ENCODE assay signal across 9 cellular contexts in the genomic region with DNA sequence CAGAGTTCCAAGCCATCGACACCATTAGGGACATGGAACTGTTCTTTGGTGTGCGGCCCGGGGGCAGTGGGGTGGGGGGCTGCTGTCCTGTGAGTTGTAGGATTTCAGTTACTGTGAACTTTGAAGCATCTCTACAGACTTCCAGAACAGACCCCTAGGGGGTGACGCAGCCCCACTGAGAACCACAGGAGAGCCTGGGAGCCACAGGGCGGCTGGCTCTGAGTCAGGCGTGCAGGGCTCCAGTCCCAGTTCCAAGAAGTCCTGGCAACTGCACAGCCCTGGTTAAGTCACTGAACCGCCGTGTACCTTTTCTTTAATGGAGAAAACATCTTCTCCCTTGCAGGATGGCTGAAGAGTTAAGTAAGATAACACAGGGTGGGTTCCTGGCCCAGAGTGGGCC. TPM values are rescaled to one million over a fixed set of nuclear protein-coding genes. Genes with fewer than 3 reads are reported as not detected.
DNase-seq lines count a peak whose midpoint lies in the region; ATAC-seq and TF ChIP-seq lines count a peak whose summit lies in the region.
"Had no signal": no experiment of that assay in that cellular context is flagged by ENCODE, and none has a peak within 500 bp of the region (broad histone marks: within the 10 kb centered on the region; RNA-seq: fewer than 3 reads in every experiment).

No MANE protein-coding gene starts in this region.

- H2BK5ac ChIP-seq in mesenchymal stem cell (ENCODE audit: low read depth, low read length, poor library complexity, severe bottlenecking): no peak overlapping the region

- H2BK120ac ChIP-seq in mesenchymal stem cell (ENCODE audit: low read depth, low read length): no peak overlapping the region

- H4K8ac ChIP-seq in mesenchymal stem cell (ENCODE audit: low read length): no peak overlapping the region

- peak overlapping the region in 1 of 2 experiments; percentile 58 for H3K18ac ChIP-seq in mesenchymal stem cell (ENCODE audit: low read depth in 1 of 2, low read length in 2 of 2)

- H3K27ac ChIP-seq in dorsolateral prefrontal cortex (no peak overlapping the region), mesenchymal stem cell (ENCODE audit: low read length, poor library complexity, severe bottlenecking) (peak overlapping the region; percentile 24)

- H2AFZ ChIP-seq in mesenchymal stem cell (ENCODE audit: low read depth, low read length): no peak overlapping the region

- H4K91ac ChIP-seq in mesenchymal stem cell (ENCODE audit: low read length): no peak overlapping the region

- no peak overlapping the region for H3K9ac ChIP-seq in mesenchymal stem cell (ENCODE audit: low read length)

- peaks cover 19% of the 10 kb centered on the region for H3K4me1 ChIP-seq in mesenchymal stem cell (ENCODE audit: control insufficient read depth, insufficient read depth, low read depth, low read length)

- peak in 52 of 56 donors; percentile 19 to 64 (median 46) for TF ChIP-seq CTCF in dorsolateral prefrontal cortex (IDR thresholded peaks at IDR 0.05 in 54 of 56, conservative IDR thresholded peaks at IDR 0.05 in 2 of 56; ENCODE audit: low read depth in 1 of 56, partially characterized antibody in 56 of 56)

- no peaks in the 10 kb centered on the region for H3K36me3 ChIP-seq in mesenchymal stem cell (ENCODE audit: control insufficient read depth in 1 of 2, insufficient read depth in 2 of 2, low read depth in 1 of 2, low read length in 2 of 2)

- ATAC-seq in GM18502 (IDR thresholded peaks at IDR 0.05; ENCODE audit: poor library complexity, unreplicated experiment) (no peak), GM21825 (IDR thresholded peaks at IDR 0.05; ENCODE audit: unreplicated experiment) (no peak), GM19023 (IDR thresholded peaks at IDR 0.05; ENCODE audit: unreplicated experiment) (no peak)

- no peak overlapping the region for H3K23ac ChIP-seq in mesenchymal stem cell (ENCODE audit: low read length in 2 of 2)

- 35% methylated on average over 8 of the region's 8 CpGs for whole genome bisulfite sequencing in mesenchymal stem cell

- peaks cover 1% of the 10 kb centered on the region for H3K79me1 ChIP-seq in mesenchymal stem cell (replicated peaks; ENCODE audit: low read length, poor library complexity, severe bottlenecking)

- H2AK5ac ChIP-seq in mesenchymal stem cell (ENCODE audit: low read length, severe bottlenecking): no peak overlapping the region

- H3K4me3 ChIP-seq in dorsolateral prefrontal cortex (no peak overlapping the region), mesenchymal stem cell (ENCODE audit: insufficient read depth in 1 of 2, low read depth in 1 of 2, low read length in 2 of 2) (no peak overlapping the region)

- no peak overlapping the region for H3K4ac ChIP-seq in mesenchymal stem cell (ENCODE audit: low read depth in 1 of 2, low read length in 2 of 2)

- H3K4me2 ChIP-seq in mesenchymal stem cell (ENCODE audit: low read length, poor library complexity, severe bottlenecking): no peak overlapping the region

- H2BK12ac ChIP-seq in mesenchymal stem cell (ENCODE audit: low read length in 2 of 2): peak overlapping the region in 1 of 2 experiments; percentile 9

- intact Hi-C loops in dorsolateral prefrontal cortex (cut with DNase I): no loop called here

- H2BK15ac ChIP-seq in mesenchymal stem cell (ENCODE audit: low read depth, poor library complexity, severe bottlenecking): no peak overlapping the region

- H3K14ac ChIP-seq in mesenchymal stem cell (ENCODE audit: low read length in 2 of 2): no peak overlapping the region

- peak; percentile 94 for DNase-seq in GM03348 (ENCODE audit: low spot score)
- peak; percentile 28 to 56 for DNase-seq in NOMO-1 (lab: John Stamatoyannopoulos, UW; ENCODE audit: unreplicated experiment in 2 of 2)
- DNase-seq in dorsolateral prefrontal cortex: peak; percentile 22 to 64 (median 46)
- peak; percentile 88 for DNase-seq in mesenchymal stem cell
- DNase-seq in activated CD8-positive, alpha-beta memory T cell treated with anti-CD3 and anti-CD28 coated beads for 24 hours: no peak

- H3K9me3 ChIP-seq in mesenchymal stem cell (ENCODE audit: control insufficient read depth, low read length): no peaks in the 10 kb centered on the region

- H3K27me3 ChIP-seq in dorsolateral prefrontal cortex (no peaks in the 10 kb centered on the region), mesenchymal stem cell (ENCODE audit: control insufficient read depth in 1 of 2, insufficient read depth in 1 of 2, low read length in 2 of 2) (peaks cover 0 to 5% of the 10 kb centered on the region in 2 experiments)

RNA-seq across cellular contexts. Expression of gene LRTM1, which starts 23.5 kb away (rescaled TPM):
- under 1 TPM in 2 of 120 experiments, not detected in 118; 0.49 to 0.79 TPM for total RNA-seq in dorsolateral prefrontal cortex
- 0.07 TPM for polyA plus RNA-seq in mesenchymal stem cell (2013, experiment 1 of 2)
- polyA plus RNA-seq in mesenchymal stem cell (2013, experiment 2 of 2): 0.12 TPM
- total RNA-seq: glomerular endothelial cell had no signal
